In the genomic region with DNA sequence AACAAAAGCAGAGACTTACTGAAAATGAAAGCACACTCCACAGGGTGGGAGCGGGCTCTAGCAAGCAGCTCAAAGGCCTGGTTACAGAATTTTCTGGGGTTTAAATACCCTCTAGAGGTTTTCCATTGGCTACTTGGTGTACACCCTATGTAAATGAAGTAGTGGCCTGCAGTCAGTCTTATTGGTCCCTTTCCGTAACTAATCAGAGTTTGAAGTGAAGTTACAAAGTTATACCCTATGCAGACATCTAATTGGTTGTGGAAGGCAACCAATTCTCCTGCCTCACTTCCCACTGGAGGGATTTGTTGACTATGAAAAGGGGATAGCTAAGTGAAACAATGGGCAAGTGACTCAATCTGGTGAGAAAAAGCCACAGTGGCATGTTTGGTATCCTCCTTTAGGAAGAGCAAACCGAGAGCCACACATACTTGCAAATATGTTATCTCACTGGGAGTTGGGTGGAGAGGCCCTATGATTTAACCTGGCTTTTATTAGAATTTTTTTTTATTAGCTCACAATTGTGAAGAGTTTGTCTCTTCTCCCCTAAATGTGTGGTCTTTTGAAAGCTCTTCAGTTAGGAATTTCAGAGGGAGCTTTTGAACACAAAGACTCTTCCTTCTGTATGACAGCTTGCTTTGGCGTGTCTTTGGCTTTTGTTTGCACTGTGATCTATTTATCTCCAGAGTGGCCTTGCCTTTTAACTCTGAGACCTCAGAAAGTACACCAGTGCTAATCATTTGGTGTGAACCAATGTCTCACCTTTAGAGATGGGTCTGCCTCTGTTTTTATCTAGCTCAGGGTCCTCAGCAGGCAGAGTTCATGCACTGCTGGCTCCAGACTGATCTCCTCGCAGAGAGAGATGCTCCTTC, we compare ENCODE assay signal across 8 cellular contexts.
A peak's percentile ranks its signal among the peaks of the same experiment; 100 is the strongest.
DNase-seq lines count a peak whose midpoint lies in the region; ATAC-seq and TF ChIP-seq lines count a peak whose summit lies in the region.

No MANE protein-coding gene starts in this region.

- H3K27ac Mint-ChIP-seq in T-helper 1 cell treated with Interleukin-12 subunit alpha and Interleukin-12 subunit beta and Interleukin-4 antibody, amounts not matched to agents 30 μg/mL and 1 μg/mL, for 36 hours = peak overlapping the region; percentile 53
- H3K27ac Mint-ChIP-seq in CD14-positive monocyte = peak overlapping the region in 3 of 7 donors; percentile 18 to 52 (median 25)
- no peak overlapping the region for H3K27ac Mint-ChIP-seq in activated CD8-positive, alpha-beta memory T cell treated with anti-CD3 and anti-CD28 coated beads, Interleukin-2, amount 10 ng/mL, durations not matched to agents 7 days and 5 days

- no peaks in the 10 kb centered on the region for H3K9me3 ChIP-seq in tibial artery

- H3K4me3 ChIP-seq in tibial artery = peak overlapping the region in 1 of 2 donors; percentile 15

- intact Hi-C loops in tibial artery (cut with DNase I; ENCODE audit: low total_unique reads) = no loop called here
- intact Hi-C loops in CD14-positive monocyte (cut with micrococcal nuclease) = no loop called here

- H3K4me1 Mint-ChIP-seq in T-helper 1 cell treated with Interleukin-12 subunit alpha and Interleukin-12 subunit beta and Interleukin-4 antibody, amounts not matched to agents 30 μg/mL and 1 μg/mL, for 36 hours (ENCODE audit: low read depth) = peaks cover 51% of the 10 kb centered on the region
- peaks cover 78% of the 10 kb centered on the region for H3K4me1 Mint-ChIP-seq in CD14-positive monocyte
- H3K4me1 Mint-ChIP-seq in activated CD8-positive, alpha-beta memory T cell treated with anti-CD3 and anti-CD28 coated beads, Interleukin-2, amount 10 ng/mL, durations not matched to agents 7 days and 5 days = peaks cover 38% of the 10 kb centered on the region

- DNase-seq in T-helper 1 cell = no peak
- no peak for DNase-seq in left lobe of liver (ENCODE audit: low spot score)
- no peak for DNase-seq in tibial artery
- DNase-seq in CD14-positive monocyte (ENCODE audit: low spot score) = no peak
- DNase-seq in activated CD8-positive, alpha-beta memory T cell treated with anti-CD3 and anti-CD28 coated beads, Interleukin-2, amount 10 ng/mL, durations not matched to agents 7 days and 5 days = no peak

- H3K9me3 Mint-ChIP-seq in T-helper 1 cell treated with Interleukin-12 subunit alpha and Interleukin-12 subunit beta and Interleukin-4 antibody, amounts not matched to agents 30 μg/mL and 1 μg/mL, for 36 hours = no peaks in the 10 kb centered on the region
- H3K9me3 Mint-ChIP-seq in CD14-positive monocyte = no peaks in the 10 kb centered on the region
- no peaks in the 10 kb centered on the region for H3K9me3 Mint-ChIP-seq in activated CD8-positive, alpha-beta memory T cell treated with anti-CD3 and anti-CD28 coated beads, Interleukin-2, amount 10 ng/mL, durations not matched to agents 7 days and 5 days (ENCODE audit: low read depth)

- H3K27me3 Mint-ChIP-seq in T-helper 1 cell treated with Interleukin-12 subunit alpha and Interleukin-12 subunit beta and Interleukin-4 antibody, amounts not matched to agents 30 μg/mL and 1 μg/mL, for 36 hours (ENCODE audit: low read depth) = no peaks in the 10 kb centered on the region
- H3K27me3 Mint-ChIP-seq in CD14-positive monocyte (ENCODE audit: low read depth in 3 of 3) = no peaks in the 10 kb centered on the region
- no peaks in the 10 kb centered on the region for H3K27me3 Mint-ChIP-seq in activated CD8-positive, alpha-beta memory T cell treated with anti-CD3 and anti-CD28 coated beads, Interleukin-2, amount 10 ng/mL, durations not matched to agents 7 days and 5 days

- peaks cover 7% of the 10 kb centered on the region for H3K36me3 Mint-ChIP-seq in T-helper 1 cell treated with Interleukin-12 subunit alpha and Interleukin-12 subunit beta and Interleukin-4 antibody, amounts not matched to agents 30 μg/mL and 1 μg/mL, for 36 hours (ENCODE audit: low read depth)
- H3K36me3 Mint-ChIP-seq in CD14-positive monocyte = peaks cover 1 to 3% of the 10 kb centered on the region in 2 donors
- no peaks in the 10 kb centered on the region for H3K36me3 Mint-ChIP-seq in activated CD8-positive, alpha-beta memory T cell treated with anti-CD3 and anti-CD28 coated beads, Interleukin-2, amount 10 ng/mL, durations not matched to agents 7 days and 5 days

- TF ChIP-seq CTCF in tibial artery (IDR thresholded peaks at IDR 0.05) (no peak), CD14-positive monocyte (IDR thresholded peaks at IDR 0.05) (no peak)

- peak overlapping the region; percentile 47 for H3K27ac ChIP-seq in angular gyrus (ENCODE audit: low read depth, low read length)
- H3K27ac ChIP-seq in tibial artery = peak overlapping the region; percentile 51

- no peaks in the 10 kb centered on the region for H3K36me3 ChIP-seq in tibial artery

- CTCF ChIA-PET in activated CD8-positive, alpha-beta memory T cell treated with anti-CD3 and anti-CD28 coated beads, Interleukin-2, amount 10 ng/mL, durations not matched to agents 7 days and 5 days (lab: Charles Lee) = interaction anchor here (0.6 to 1.4 kb wide), 4 partner anchors 64 to 416 kb away, joined by 3 to 4 read pairs (median 3); no protein-coding TSS in a partner anchor

- H3K27me3 ChIP-seq in tibial artery = no peaks in the 10 kb centered on the region

- H3K4me3 Mint-ChIP-seq in T-helper 1 cell treated with Interleukin-12 subunit alpha and Interleukin-12 subunit beta and Interleukin-4 antibody, amounts not matched to agents 30 μg/mL and 1 μg/mL, for 36 hours = no peak overlapping the region
- no peak overlapping the region for H3K4me3 Mint-ChIP-seq in CD14-positive monocyte
- H3K4me3 Mint-ChIP-seq in activated CD8-positive, alpha-beta memory T cell treated with anti-CD3 and anti-CD28 coated beads, Interleukin-2, amount 10 ng/mL, durations not matched to agents 7 days and 5 days = no peak overlapping the region

- ATAC-seq in left lobe of liver (peak; percentile 33), GM21529 (IDR thresholded peaks at IDR 0.05; ENCODE audit: unreplicated experiment) (no peak)
- no peak for ATAC-seq in activated CD8-positive, alpha-beta memory T cell treated with anti-CD3 and anti-CD28 coated beads, Interleukin-2, amount 10 ng/mL, durations not matched to agents 7 days and 5 days

- H3K4me1 ChIP-seq in tibial artery = peaks cover 0 to 94% (median 71%) of the 10 kb centered on the region in 4 donors
